8 cellular contexts compared by ENCODE assay signal in the genomic region with DNA sequence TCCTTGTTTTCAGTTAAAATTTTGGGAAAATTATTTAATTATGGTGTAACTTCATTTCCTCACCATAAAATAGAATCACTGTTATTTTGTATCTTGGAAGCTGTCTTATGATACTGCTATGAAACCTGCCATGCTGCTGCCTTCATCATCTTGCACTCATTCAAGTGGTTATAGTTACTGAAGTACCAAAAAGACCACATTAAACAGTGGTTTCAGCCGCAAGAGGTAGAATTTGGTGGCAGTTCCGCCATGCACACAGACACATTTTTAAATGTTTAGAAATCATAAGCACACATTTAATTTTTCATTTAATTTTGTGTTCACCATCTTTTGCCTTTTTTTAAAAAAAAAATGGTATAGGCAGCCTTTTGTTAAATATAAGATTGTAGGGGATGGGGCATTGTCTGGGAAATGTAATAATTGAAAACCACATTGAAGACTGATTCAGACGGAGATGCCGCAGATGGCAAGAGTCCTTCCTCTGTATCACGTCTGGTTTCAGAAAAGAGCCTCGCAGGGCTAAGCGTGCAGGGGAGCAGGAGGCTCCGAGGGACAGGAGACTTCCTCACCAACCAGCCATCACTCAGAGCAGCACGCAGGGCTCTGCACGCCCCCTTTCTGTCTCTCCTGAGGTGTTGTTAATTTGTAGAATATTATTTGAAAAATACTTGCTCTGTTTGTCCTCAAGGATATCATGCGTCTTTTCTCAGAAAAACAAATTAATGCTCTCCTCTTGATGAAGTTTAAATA.
DNase-seq lines count a peak whose midpoint lies in the region; ATAC-seq and TF ChIP-seq lines count a peak whose summit lies in the region.

No MANE protein-coding gene starts in this region.

- H3K9me3 Mint-ChIP-seq in activated CD8-positive, alpha-beta memory T cell treated with anti-CD3 and anti-CD28 coated beads, Interleukin-2, amount 10 ng/mL, durations not matched to agents 7 days and 5 days (ENCODE audit: low read depth): peaks cover 3% of the 10 kb centered on the region

- peaks cover 32% of the 10 kb centered on the region for H3K4me1 Mint-ChIP-seq in activated CD8-positive, alpha-beta memory T cell treated with anti-CD3 and anti-CD28 coated beads, Interleukin-2, amount 10 ng/mL, durations not matched to agents 7 days and 5 days

- peaks cover 55% of the 10 kb centered on the region for H3K27me3 Mint-ChIP-seq in activated CD8-positive, alpha-beta memory T cell treated with anti-CD3 and anti-CD28 coated beads, Interleukin-2, amount 10 ng/mL, durations not matched to agents 7 days and 5 days

- no peak for TF ChIP-seq CTCF in spleen (IDR thresholded peaks at IDR 0.05 in 8 of 11, conservative IDR thresholded peaks at IDR 0.05 in 3 of 11)
- TF ChIP-seq CTCF in brain microvascular endothelial cell (IDR thresholded peaks at IDR 0.05; ENCODE audit: low read depth, low read length, missing control alignments): no peak
- no peak for TF ChIP-seq CTCF in ascending aorta (IDR thresholded peaks at IDR 0.05)

- TF ChIP-seq POLR2A in spleen (IDR thresholded peaks at IDR 0.05): no peak

- H3K9me3 ChIP-seq in spleen (peaks cover 0 to 9% (median 0%) of the 10 kb centered on the region in 8 donors), ascending aorta (no peaks in the 10 kb centered on the region)

- no peak overlapping the region for H3K4me3 Mint-ChIP-seq in activated CD8-positive, alpha-beta memory T cell treated with anti-CD3 and anti-CD28 coated beads, Interleukin-2, amount 10 ng/mL, durations not matched to agents 7 days and 5 days

- intact Hi-C loops in spleen (cut with DNase I; ENCODE audit: low total_unique reads) (no loop called here), ascending aorta (cut with DNase I) (no loop called here)

- H3K27me3 ChIP-seq in spleen (replicated peaks in 1 of 7): peaks cover 0 to 29% (median 0%) of the 10 kb centered on the region in 7 donors
- H3K27me3 ChIP-seq in brain microvascular endothelial cell (replicated peaks): no peaks in the 10 kb centered on the region
- H3K27me3 ChIP-seq in ascending aorta: no peaks in the 10 kb centered on the region

- peak; percentile 84 for DNase-seq in activated CD8-positive, alpha-beta memory T cell treated with anti-CD3 and anti-CD28 coated beads, Interleukin-2, amount 10 ng/mL, durations not matched to agents 7 days and 5 days
- DNase-seq in spleen: peak; percentile 74
- DNase-seq in hypothalamus (lab: John Stamatoyannopoulos, UW): no peak
- no peak for DNase-seq in SIG-M5 treated with dmso at 0.1 percent for 504 hours (lab: John Stamatoyannopoulos, UW; ENCODE audit: unreplicated experiment)
- DNase-seq in brain microvascular endothelial cell: no peak
- no peak for DNase-seq in ascending aorta (ENCODE audit: low spot score in 2 of 2)

- ATAC-seq in GM19043 (IDR thresholded peaks at IDR 0.05; ENCODE audit: low read depth, unreplicated experiment) (peak; percentile 55), HG03095 (IDR thresholded peaks at IDR 0.05; ENCODE audit: unreplicated experiment) (peak; percentile 48)
- ATAC-seq in activated CD8-positive, alpha-beta memory T cell treated with anti-CD3 and anti-CD28 coated beads, Interleukin-2, amount 10 ng/mL, durations not matched to agents 7 days and 5 days: peak; percentile 91

- in situ Hi-C loops in brain microvascular endothelial cell (cut with HindIII; ENCODE audit: low pct_ligation_motif_present, low sequenced_read_pairs): no loop called here

- peak overlapping the region; percentile 66 for H3K27ac Mint-ChIP-seq in activated CD8-positive, alpha-beta memory T cell treated with anti-CD3 and anti-CD28 coated beads, Interleukin-2, amount 10 ng/mL, durations not matched to agents 7 days and 5 days

- H3K36me3 ChIP-seq in spleen (no peaks in the 10 kb centered on the region), brain microvascular endothelial cell (replicated peaks) (no peaks in the 10 kb centered on the region), ascending aorta (no peaks in the 10 kb centered on the region)

- WGBS in spleen, 5 donors: 52 to 74% (median 57%) methylated on average over 11 of the region's 11 CpGs

- peaks cover 10% of the 10 kb centered on the region for H3K36me3 Mint-ChIP-seq in activated CD8-positive, alpha-beta memory T cell treated with anti-CD3 and anti-CD28 coated beads, Interleukin-2, amount 10 ng/mL, durations not matched to agents 7 days and 5 days

- CTCF ChIA-PET in activated CD8-positive, alpha-beta memory T cell treated with anti-CD3 and anti-CD28 coated beads, Interleukin-2, amount 10 ng/mL, durations not matched to agents 7 days and 5 days (lab: Charles Lee): no interaction called here

- H3K4me3 ChIP-seq in spleen (no peak overlapping the region), brain microvascular endothelial cell (ENCODE audit: low read depth, low read length) (no peak overlapping the region), ascending aorta (no peak overlapping the region)

- no peak overlapping the region for H3K27ac ChIP-seq in spleen
- H3K27ac ChIP-seq in brain microvascular endothelial cell: no peak overlapping the region
- no peak overlapping the region for H3K27ac ChIP-seq in ascending aorta

- H3K4me1 ChIP-seq in spleen (peaks cover 0 to 34% (median 9%) of the 10 kb centered on the region in 6 donors), ascending aorta (peaks cover 0 to 7% of the 10 kb centered on the region in 2 donors)

Comparison
In these comparisons a context has a peak if more than half of its experiments do, and no peak if none do; other contexts are left out.
1. DNase-seq: peak in activated CD8-positive, alpha-beta memory T cell treated with anti-CD3 and anti-CD28 coated beads, Interleukin-2, amount 10 ng/mL, durations not matched to agents 7 days and 5 days (single experiment) and spleen (single experiment); none in hypothalamus (0 of 51), SIG-M5 treated with dmso at 0.1 percent for 504 hours (single experiment), brain microvascular endothelial cell (single experiment) and ascending aorta (0 of 2).
2. Peak in every context shown above with its lines, with median percentiles within 50 percentile points of each other: ATAC-seq.